ENCODE assay signal across 20 cellular contexts in genomic region chr2:47721296-47721695, GRCh38.
"Had no signal": no experiment of that assay in that cellular context is flagged by ENCODE, and none has a peak within 500 bp of the region (broad histone marks: within the 10 kb centered on the region; RNA-seq: fewer than 3 reads in every experiment).

No MANE protein-coding gene starts in this region.

- H3K9ac ChIP-seq: parathyroid adenoma had no signal

- H3K9me3 ChIP-seq: tibial artery had no signal

- H3K79me2 ChIP-seq: parathyroid adenoma had no signal

- H3K4me1 ChIP-seq: foreskin keratinocyte, parathyroid adenoma, tibial artery had no signal

- H2AFZ ChIP-seq: parathyroid adenoma had no signal

- DNase-seq: activated B cell treated with CpG ODN at 0.5 μM for 24 hours; activated CD4-positive, alpha-beta T cell treated with anti-CD3 and anti-CD28 coated beads for 4 hours; activated CD4-positive, alpha-beta T cell treated with anti-CD3 and anti-CD28 coated beads, Interleukin-2, amount 50 U/mL, for 48 hours; activated CD8-positive, alpha-beta memory T cell treated with anti-CD3 and anti-CD28 coated beads, Interleukin-2, amount 50 U/mL, for 48 hours; activated naive CD4-positive, alpha-beta T cell; activated naive CD8-positive, alpha-beta T cell treated with anti-CD3 and anti-CD28 coated beads for 36 hours; activated T-cell treated with anti-CD3 and anti-CD28 coated beads, Interleukin-2, amount 50 U/mL, for 4 hours; central memory CD4-positive, alpha-beta T cell; dermis blood vessel endothelial cell; effector CD8-positive, alpha-beta T cell; foreskin keratinocyte; immature natural killer cell; midbrain; nucleus accumbens; stimulated activated CD4-positive, alpha-beta T cell treated with anti-CD3 and anti-CD28 coated beads, Interleukin-12 subunit alpha, Interleukin-12 subunit beta, amount 100 ng/mL, for 4 hours; stimulated activated naive CD8-positive, alpha-beta T cell treated with anti-CD3 and anti-CD28 coated beads, Interleukin-15, amount 100 ng/mL, for 72 hours; tibial artery had no signal

- H3K27ac ChIP-seq: foreskin keratinocyte, parathyroid adenoma, tibial artery had no signal

- ATAC-seq: activated T-cell treated with anti-CD3 and anti-CD28 coated beads, Interleukin-2, amount 50 U/mL, for 4 hours; foreskin keratinocyte; left lobe of liver; stimulated activated naive CD8-positive, alpha-beta T cell treated with anti-CD3 and anti-CD28 coated beads, Interleukin-15, amount 100 ng/mL, for 72 hours had no signal

- H3K36me3 ChIP-seq: tibial artery had no signal

- H3K4me3 ChIP-seq: lung, tibial artery had no signal
